1 cellular context compared by ENCODE assay signal in genomic region chr6:43911354-43911624, GRCh38.
TF ChIP-seq lines count a peak whose summit lies in the region.

No MANE protein-coding gene starts in this region.

TF ChIP-seq in WTC11, 78 proteins besides CTCF, POLR2A, EP300 and RAD21 (continued from another document):
- TF ChIP-seq PRDM15 (CRISPR knock-in tag; IDR thresholded peaks at IDR 0.05), result no peak
- TF ChIP-seq AR (CRISPR knock-in tag; IDR thresholded peaks at IDR 0.05), result no peak
- no peak for TF ChIP-seq CREB1 (CRISPR knock-in tag; IDR thresholded peaks at IDR 0.05)
- no peak for TF ChIP-seq ZNF317 (CRISPR knock-in tag; IDR thresholded peaks at IDR 0.05; ENCODE audit: borderline replicate concordance, low read depth)
TF ChIP-seq in WTC11: peak in this region for 0.
